ENCODE assay signal across 20 cellular contexts in genomic region chr2:170996316-170996715, GRCh38.
DNase-seq lines count a peak whose midpoint lies in the region; ATAC-seq and TF ChIP-seq lines count a peak whose summit lies in the region.
"Had no signal": no experiment of that assay in that cellular context is flagged by ENCODE, and none has a peak within 500 bp of the region (broad histone marks: within the 10 kb centered on the region; RNA-seq: fewer than 3 reads in every experiment).

No MANE protein-coding gene starts in this region.

- CTCF ChIA-PET in IMR-90 (lab: Yijun Ruan, JAX) (interaction anchor here (1.2 to 1.4 kb wide), 2 partner anchors 12 to 420 kb away, joined by 3 to 4 read pairs; no protein-coding TSS in a partner anchor), MCF 10A (lab: Yijun Ruan, JAX) (no interaction called here)

- H3K4me3 ChIP-seq in IMR-90 (ENCODE audit: insufficient read depth, low read depth, low read length), result no peak overlapping the region
- H3K4me3 ChIP-seq in choroid plexus epithelial cell (ENCODE audit: low read depth, low read length), result no peak overlapping the region
- no peak overlapping the region for H3K4me3 ChIP-seq in fibroblast of villous mesenchyme (ENCODE audit: low read depth, low read length)
- H3K4me3 ChIP-seq: A549, BLaER1, PC-9 had no signal

- H3K9me3 ChIP-seq in IMR-90 (ENCODE audit: control insufficient read depth, insufficient read depth, low read length), result no peaks in the 10 kb centered on the region
- H3K9me3 ChIP-seq: A549, BLaER1 had no signal

- H3K14ac ChIP-seq in IMR-90 (replicated peaks; ENCODE audit: low read depth, low read length), result no peak overlapping the region

- POLR2A ChIA-PET in IMR-90 (lab: Charles Lee; ENCODE audit: unreplicated experiment), result no interaction called here
- POLR2A ChIA-PET in MCF 10A (lab: Yijun Ruan, JAX), result interaction anchor here (0.7 to 1.2 kb wide), 3 partner anchors 22 to 161 kb away, joined by 3 to 4 read pairs (median 3); no protein-coding TSS in a partner anchor

- no peak overlapping the region for H2BK5ac ChIP-seq in IMR-90 (ENCODE audit: low read depth, low read length, poor library complexity, severe bottlenecking)

- no peak overlapping the region for H2BK15ac ChIP-seq in IMR-90 (ENCODE audit: low read depth, low read length)

- H3K4ac ChIP-seq in IMR-90 (ENCODE audit: low read depth, low read length), result no peak overlapping the region

- no peak overlapping the region for H2AFZ ChIP-seq in IMR-90 (replicated peaks; ENCODE audit: low read length, poor library complexity)
- H2AFZ ChIP-seq: PC-9 had no signal

- H3K79me1 ChIP-seq in IMR-90 (ENCODE audit: low read depth in 1 of 2, low read length in 2 of 2), result peaks cover 8 to 9% of the 10 kb centered on the region in 2 experiments; a peak in 2 of 4 replicates

- no peak overlapping the region for H3K56ac ChIP-seq in IMR-90 (ENCODE audit: extremely low read depth, insufficient read depth, low read length)

- ATAC-seq in IMR-90 (ENCODE audit: low read depth), result no peak
- ATAC-seq: A549 had no signal

- intact Hi-C loops in IMR-90 (cut with micrococcal nuclease), result loop anchor here (5.0 kb wide), 1 partner anchor 151 kb away; no protein-coding TSS in a partner anchor
- intact Hi-C loops in activated T-helper 1 cell treated with anti-CD3 and anti-CD28 coated beads, Interleukin-12 subunit alpha, Interleukin-12 subunit beta, Interleukin-2, Interleukin-4 antibody, amounts not matched to agents 30 ng/mL and 10 ng/mL and 1 ng/mL, durations not matched to agents 14 hours and 24 hours and 36 hours (cut with micrococcal nuclease), result no loop called here
- intact Hi-C loops in MCF 10A (cut with micrococcal nuclease), result no loop called here

- H3K18ac ChIP-seq in IMR-90 (ENCODE audit: low read depth, low read length), result no peak overlapping the region

- in situ Hi-C loops in IMR-90 (cut with MboI; ENCODE audit: low sequenced_read_pairs), result no loop called here

- WGBS in IMR-90 (ENCODE audit: extremely low coverage in 2 of 2, insufficient read length in 1 of 2), 2 experiments, result no CpG with 5 or more reads among the region's 2 CpGs

- no peak overlapping the region for H2AK5ac ChIP-seq in IMR-90 (ENCODE audit: low read depth, low read length)

- H3K27ac ChIP-seq in C4-2B (peak overlapping the region; percentile 29; the same call in 1 of the 2 replicates), IMR-90 (ENCODE audit: insufficient read depth, low read length) (no peak overlapping the region)
- H3K27ac ChIP-seq: A549, BLaER1, PC-9, RWPE1 had no signal

- peaks cover 12% of the 10 kb centered on the region for H3K36me3 ChIP-seq in IMR-90 (ENCODE audit: control insufficient read depth, insufficient read depth, low read length)

- H4K8ac ChIP-seq in IMR-90 (ENCODE audit: low read depth in 2 of 2, low read length in 2 of 2), result no peak overlapping the region

- H2BK120ac ChIP-seq in IMR-90 (ENCODE audit: low read depth, low read length), result no peak overlapping the region

- no peak overlapping the region for H3K27ac Mint-ChIP-seq in activated T-helper 1 cell treated with anti-CD3 and anti-CD28 coated beads, Interleukin-12 subunit alpha, Interleukin-12 subunit beta, Interleukin-2, Interleukin-4 antibody, amounts not matched to agents 30 ng/mL and 10 ng/mL and 1 ng/mL, durations not matched to agents 14 hours and 24 hours and 36 hours
- no peak overlapping the region for H3K27ac Mint-ChIP-seq in MCF 10A (ENCODE audit: low read depth, unreplicated experiment)

- dilution Hi-C loops in IMR-90 (cut with HindIII; ENCODE audit: low sequenced_read_pairs, unreplicated experiment), result no loop called here

- no peak for TF ChIP-seq RAD21 in IMR-90 (IDR thresholded peaks at IDR 0.05; ENCODE audit: low read length)

- H3K4me1 Mint-ChIP-seq in activated T-helper 1 cell treated with anti-CD3 and anti-CD28 coated beads, Interleukin-12 subunit alpha, Interleukin-12 subunit beta, Interleukin-2, Interleukin-4 antibody, amounts not matched to agents 30 ng/mL and 10 ng/mL and 1 ng/mL, durations not matched to agents 14 hours and 24 hours and 36 hours (ENCODE audit: low read depth), result no peaks in the 10 kb centered on the region
- no peaks in the 10 kb centered on the region for H3K4me1 Mint-ChIP-seq in MCF 10A (ENCODE audit: insufficient read depth, unreplicated experiment)

- no peak overlapping the region for H3K23ac ChIP-seq in IMR-90 (ENCODE audit: low read depth, low read length)

- H3K27me3 ChIP-seq in IMR-90 (ENCODE audit: control insufficient read depth, insufficient read depth, low read length), result no peaks in the 10 kb centered on the region
- H3K27me3 ChIP-seq: BLaER1 had no signal

- DNase-seq in IMR-90 (peak; percentile 53), choroid plexus epithelial cell (ENCODE audit: low read depth) (peak; percentile 69), fibroblast of villous mesenchyme (ENCODE audit: low read depth) (peak; percentile 84), UCSD-AML1 (lab: John Stamatoyannopoulos, UW; ENCODE audit: unreplicated experiment) (no peak), MCF 10A (ENCODE audit: unreplicated experiment) (no peak)
- DNase-seq in NK-92 treated with Interleukin-12 subunit alpha and Interleukin-12 subunit beta, amount 100 ng/mL, for 24 hours (lab: John Stamatoyannopoulos, UW), result no peak
- DNase-seq in activated T-helper 1 cell treated with anti-CD3 and anti-CD28 coated beads, Interleukin-12 subunit alpha, Interleukin-12 subunit beta, Interleukin-2, Interleukin-4 antibody, amounts not matched to agents 30 ng/mL and 10 ng/mL and 1 ng/mL, durations not matched to agents 14 hours and 24 hours and 36 hours (ENCODE audit: low spot score), result no peak
- DNase-seq: CD8-positive, alpha-beta memory T cell; DMS79; GOT3; KBM-7; NCI-H1105 treated with DMSO at 0.1 percent for 48 hours; NCI-H1694 treated with DMSO at 0.1 percent for 48 hours; NCI-H510A treated with DMSO at 0.1 percent for 48 hours; NCI-H774; PC-9 had no signal

- no peak for TF ChIP-seq POLR2A in IMR-90 (IDR thresholded peaks at IDR 0.05; ENCODE audit: low read depth, low read length)

- BruUV-seq in IMR-90 (replicated peaks; lab: Mats Ljungman, UMichigan) (no TSS peak), MCF 10A (replicated peaks; lab: Mats Ljungman, UMichigan) (no TSS peak)

- peaks cover 36% of the 10 kb centered on the region for H3K36me3 Mint-ChIP-seq in activated T-helper 1 cell treated with anti-CD3 and anti-CD28 coated beads, Interleukin-12 subunit alpha, Interleukin-12 subunit beta, Interleukin-2, Interleukin-4 antibody, amounts not matched to agents 30 ng/mL and 10 ng/mL and 1 ng/mL, durations not matched to agents 14 hours and 24 hours and 36 hours (ENCODE audit: low read depth)
- peaks cover 54% of the 10 kb centered on the region for H3K36me3 Mint-ChIP-seq in MCF 10A (ENCODE audit: insufficient read depth, unreplicated experiment)

- no peaks in the 10 kb centered on the region for H3K9me3 Mint-ChIP-seq in activated T-helper 1 cell treated with anti-CD3 and anti-CD28 coated beads, Interleukin-12 subunit alpha, Interleukin-12 subunit beta, Interleukin-2, Interleukin-4 antibody, amounts not matched to agents 30 ng/mL and 10 ng/mL and 1 ng/mL, durations not matched to agents 14 hours and 24 hours and 36 hours
- no peaks in the 10 kb centered on the region for H3K9me3 Mint-ChIP-seq in MCF 10A (ENCODE audit: unreplicated experiment)
- H3K9me3 Mint-ChIP-seq: CD8-positive, alpha-beta memory T cell had no signal

- no peak overlapping the region for H3K9ac ChIP-seq in IMR-90 (ENCODE audit: low read depth, low read length)
- H3K9ac ChIP-seq: BLaER1 had no signal

- H4K91ac ChIP-seq in IMR-90 (ENCODE audit: insufficient read depth, low read depth, low read length), result no peak overlapping the region

- no peak overlapping the region for H3K4me3 Mint-ChIP-seq in activated T-helper 1 cell treated with anti-CD3 and anti-CD28 coated beads, Interleukin-12 subunit alpha, Interleukin-12 subunit beta, Interleukin-2, Interleukin-4 antibody, amounts not matched to agents 30 ng/mL and 10 ng/mL and 1 ng/mL, durations not matched to agents 14 hours and 24 hours and 36 hours
- H3K4me3 Mint-ChIP-seq in MCF 10A (ENCODE audit: unreplicated experiment), result no peak overlapping the region
- H3K4me3 Mint-ChIP-seq: CD8-positive, alpha-beta memory T cell had no signal

- no peak overlapping the region for H2AK9ac ChIP-seq in IMR-90 (replicated peaks; ENCODE audit: low read depth, low read length, poor library complexity)

- H3K4me2 ChIP-seq in IMR-90 (ENCODE audit: low read depth, low read length), result no peak overlapping the region
- H3K4me2 ChIP-seq: A549, BLaER1, PC-9 had no signal

- no peaks in the 10 kb centered on the region; the same call in 1 of the 2 replicates for H3K4me1 ChIP-seq in IMR-90 (ENCODE audit: control insufficient read depth, insufficient read depth, low read length)
- H3K4me1 ChIP-seq: A549, BLaER1 had no signal

- no peak for TF ChIP-seq CTCF in C4-2B (conservative IDR thresholded peaks at IDR 0.05)
- TF ChIP-seq CTCF in IMR-90 (conservative IDR thresholded peaks at IDR 0.05; ENCODE audit: low read depth, low read length), result peak; percentile 17; the same call in 1 of the 2 replicates
- TF ChIP-seq CTCF in choroid plexus epithelial cell (conservative IDR thresholded peaks at IDR 0.05; ENCODE audit: low read depth, low read length), result peak; percentile 50
- TF ChIP-seq CTCF in fibroblast of villous mesenchyme (IDR thresholded peaks at IDR 0.05; ENCODE audit: insufficient read depth, low read depth, low read length), result peak; percentile 36
- TF ChIP-seq CTCF in MCF 10A (IDR thresholded peaks at IDR 0.05; ENCODE audit: unreplicated experiment), result no peak

- no peaks in the 10 kb centered on the region for H4K20me1 ChIP-seq in IMR-90 (ENCODE audit: insufficient read depth, low read length)
- H4K20me1 ChIP-seq: BLaER1 had no signal

- H2BK20ac ChIP-seq in IMR-90 (ENCODE audit: low read depth, low read length), result no peak overlapping the region

- no peak overlapping the region for H4K5ac ChIP-seq in IMR-90 (ENCODE audit: low read depth, low read length)

- no peaks in the 10 kb centered on the region for H3K27me3 Mint-ChIP-seq in activated T-helper 1 cell treated with anti-CD3 and anti-CD28 coated beads, Interleukin-12 subunit alpha, Interleukin-12 subunit beta, Interleukin-2, Interleukin-4 antibody, amounts not matched to agents 30 ng/mL and 10 ng/mL and 1 ng/mL, durations not matched to agents 14 hours and 24 hours and 36 hours (ENCODE audit: insufficient read depth)
- no peaks in the 10 kb centered on the region for H3K27me3 Mint-ChIP-seq in MCF 10A (ENCODE audit: insufficient read depth, unreplicated experiment)
- H3K27me3 Mint-ChIP-seq: CD8-positive, alpha-beta memory T cell had no signal

- no peaks in the 10 kb centered on the region; the same call in 1 of the 2 replicates for H3K9me1 ChIP-seq in IMR-90 (ENCODE audit: insufficient read depth, low read length)

TF ChIP-seq in IMR-90, 13 proteins besides CTCF, POLR2A, EP300 and RAD21 (continues in another document):
- no peak for TF ChIP-seq SMC3 (IDR thresholded peaks at IDR 0.05; ENCODE audit: low read depth, low read length)

Comparison
In these comparisons a context has a peak if more than half of its experiments do, and no peak if none do; other contexts are left out.
1. CTCF ChIP-seq: peak in IMR-90 (single experiment), choroid plexus epithelial cell (single experiment) and fibroblast of villous mesenchyme (single experiment); none in C4-2B (single experiment) and MCF 10A (single experiment).
2. DNase-seq: peak in IMR-90 (single experiment), choroid plexus epithelial cell (single experiment) and fibroblast of villous mesenchyme (single experiment); none in UCSD-AML1 (single experiment), NK-92 treated with Interleukin-12 subunit alpha and Interleukin-12 subunit beta, amount 100 ng/mL, for 24 hours (single experiment), activated T-helper 1 cell treated with anti-CD3 and anti-CD28 coated beads, Interleukin-12 subunit alpha, Interleukin-12 subunit beta, Interleukin-2, Interleukin-4 antibody, amounts not matched to agents 30 ng/mL and 10 ng/mL and 1 ng/mL, durations not matched to agents 14 hours and 24 hours and 36 hours (single experiment) and MCF 10A (single experiment).